Comparison of ENCODE assay signal across 1 cellular context in the genomic region with DNA sequence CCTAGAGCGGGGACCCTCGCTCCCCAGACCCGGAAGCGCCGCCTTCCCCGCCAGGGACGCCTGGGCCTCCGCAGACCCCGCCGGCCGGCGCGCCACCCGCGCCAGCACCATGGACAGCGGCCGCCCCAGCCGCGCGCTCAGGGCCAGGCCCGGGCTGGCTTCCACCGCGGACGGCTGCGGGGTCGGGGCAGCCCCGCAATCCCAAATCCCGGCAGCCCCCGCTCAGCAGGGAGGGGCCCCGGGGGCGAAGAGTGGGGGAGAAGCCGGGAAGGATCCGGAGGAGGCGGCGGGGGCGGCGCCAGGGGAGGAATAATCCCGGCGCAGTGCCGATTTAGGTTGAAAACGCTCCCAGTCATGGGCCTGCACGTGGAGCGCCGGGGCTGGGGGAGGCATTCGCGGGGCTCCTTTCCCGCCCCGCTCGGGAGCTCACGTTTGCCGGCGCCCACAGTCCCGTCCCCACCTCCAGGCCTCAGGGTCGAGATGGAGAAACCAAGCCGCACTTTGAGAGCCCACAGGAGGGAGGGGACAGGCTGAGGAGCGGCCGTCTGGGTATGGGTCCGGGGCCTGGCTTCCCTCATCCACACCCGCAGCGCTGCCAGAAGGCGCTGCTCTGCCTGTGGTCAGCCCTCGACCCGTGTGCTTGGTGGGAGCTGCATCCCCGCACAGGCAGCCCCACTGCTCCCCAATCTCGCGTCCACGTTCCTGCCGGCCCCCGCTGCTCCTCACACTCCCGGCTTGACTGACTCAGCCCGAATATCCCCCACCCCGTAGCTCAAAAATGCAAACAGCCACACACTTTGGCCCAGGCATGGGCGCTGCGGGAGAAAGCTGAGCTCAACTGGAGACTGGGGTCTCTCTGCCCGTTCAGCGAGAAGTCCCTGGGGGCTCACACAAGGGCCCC.
A peak's percentile ranks its signal among the peaks of the same experiment; 100 is the strongest.
TF ChIP-seq lines count a peak whose summit lies in the region.

No MANE protein-coding gene starts in this region.

TF ChIP-seq in HepG2, 621 proteins besides CTCF, POLR2A, EP300 and RAD21 (continued from another document and continues in another):
- TF ChIP-seq, protein P1, sequence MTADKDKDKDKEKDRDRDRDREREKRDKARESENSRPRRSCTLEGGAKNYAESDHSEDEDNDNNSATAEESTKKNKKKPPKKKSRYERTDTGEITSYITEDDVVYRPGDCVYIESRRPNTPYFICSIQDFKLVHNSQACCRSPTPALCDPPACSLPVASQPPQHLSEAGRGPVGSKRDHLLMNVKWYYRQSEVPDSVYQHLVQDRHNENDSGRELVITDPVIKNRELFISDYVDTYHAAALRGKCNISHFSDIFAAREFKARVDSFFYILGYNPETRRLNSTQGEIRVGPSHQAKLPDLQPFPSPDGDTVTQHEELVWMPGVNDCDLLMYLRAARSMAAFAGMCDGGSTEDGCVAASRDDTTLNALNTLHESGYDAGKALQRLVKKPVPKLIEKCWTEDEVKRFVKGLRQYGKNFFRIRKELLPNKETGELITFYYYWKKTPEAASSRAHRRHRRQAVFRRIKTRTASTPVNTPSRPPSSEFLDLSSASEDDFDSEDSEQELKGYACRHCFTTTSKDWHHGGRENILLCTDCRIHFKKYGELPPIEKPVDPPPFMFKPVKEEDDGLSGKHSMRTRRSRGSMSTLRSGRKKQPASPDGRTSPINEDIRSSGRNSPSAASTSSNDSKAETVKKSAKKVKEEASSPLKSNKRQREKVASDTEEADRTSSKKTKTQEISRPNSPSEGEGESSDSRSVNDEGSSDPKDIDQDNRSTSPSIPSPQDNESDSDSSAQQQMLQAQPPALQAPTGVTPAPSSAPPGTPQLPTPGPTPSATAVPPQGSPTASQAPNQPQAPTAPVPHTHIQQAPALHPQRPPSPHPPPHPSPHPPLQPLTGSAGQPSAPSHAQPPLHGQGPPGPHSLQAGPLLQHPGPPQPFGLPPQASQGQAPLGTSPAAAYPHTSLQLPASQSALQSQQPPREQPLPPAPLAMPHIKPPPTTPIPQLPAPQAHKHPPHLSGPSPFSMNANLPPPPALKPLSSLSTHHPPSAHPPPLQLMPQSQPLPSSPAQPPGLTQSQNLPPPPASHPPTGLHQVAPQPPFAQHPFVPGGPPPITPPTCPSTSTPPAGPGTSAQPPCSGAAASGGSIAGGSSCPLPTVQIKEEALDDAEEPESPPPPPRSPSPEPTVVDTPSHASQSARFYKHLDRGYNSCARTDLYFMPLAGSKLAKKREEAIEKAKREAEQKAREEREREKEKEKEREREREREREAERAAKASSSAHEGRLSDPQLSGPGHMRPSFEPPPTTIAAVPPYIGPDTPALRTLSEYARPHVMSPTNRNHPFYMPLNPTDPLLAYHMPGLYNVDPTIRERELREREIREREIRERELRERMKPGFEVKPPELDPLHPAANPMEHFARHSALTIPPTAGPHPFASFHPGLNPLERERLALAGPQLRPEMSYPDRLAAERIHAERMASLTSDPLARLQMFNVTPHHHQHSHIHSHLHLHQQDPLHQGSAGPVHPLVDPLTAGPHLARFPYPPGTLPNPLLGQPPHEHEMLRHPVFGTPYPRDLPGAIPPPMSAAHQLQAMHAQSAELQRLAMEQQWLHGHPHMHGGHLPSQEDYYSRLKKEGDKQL (CRISPR knock-in tag; IDR thresholded peaks at IDR 0.05; ENCODE audit: low read depth): no peak
- TF ChIP-seq KLF12 (CRISPR knock-in tag; IDR thresholded peaks at IDR 0.05; ENCODE audit: borderline replicate concordance) (peak; percentile 82), ZFP82 (CRISPR knock-in tag; IDR thresholded peaks at IDR 0.05; ENCODE audit: borderline replicate concordance) (no peak), SALL1 (CRISPR knock-in tag; IDR thresholded peaks at IDR 0.05) (peak; percentile 87), KMT2B (CRISPR knock-in tag; IDR thresholded peaks at IDR 0.05) (no peak), ZNF256 (CRISPR knock-in tag; conservative IDR thresholded peaks at IDR 0.05) (no peak), SIX1 (CRISPR knock-in tag; IDR thresholded peaks at IDR 0.05; ENCODE audit: borderline replicate concordance) (no peak), ZNF331 (CRISPR knock-in tag; IDR thresholded peaks at IDR 0.05) (peak; percentile 79; the same call in 1 of the 2 replicates), ELF3 (CRISPR knock-in tag; IDR thresholded peaks at IDR 0.05) (peak; percentile 69), ZNF879 (CRISPR knock-in tag; IDR thresholded peaks at IDR 0.05) (no peak), THAP11 (CRISPR knock-in tag; IDR thresholded peaks at IDR 0.05) (peak; percentile 58; the same call in 1 of the 2 replicates), JUND (CRISPR knock-in tag; IDR thresholded peaks at IDR 0.05) (no peak), ZC3H4 (CRISPR knock-in tag; IDR thresholded peaks at IDR 0.05; ENCODE audit: borderline replicate concordance) (no peak), TEAD2 (CRISPR knock-in tag; IDR thresholded peaks at IDR 0.05) (0 out of 2 replicates have a peak, but pooled peaks have one; percentile 62), ZNF24 (IDR thresholded peaks at IDR 0.05) (no peak), NKX3-1 (CRISPR knock-in tag; IDR thresholded peaks at IDR 0.05) (peak; percentile 81), ZBTB3 (CRISPR knock-in tag; IDR thresholded peaks at IDR 0.05; ENCODE audit: borderline replicate concordance, low read depth) (no peak), SRF (IDR thresholded peaks at IDR 0.05; ENCODE audit: low read depth, low read length) (no peak), ZSCAN9 (CRISPR knock-in tag; IDR thresholded peaks at IDR 0.05; ENCODE audit: borderline replicate concordance) (peak; percentile 69; the same call in 1 of the 2 replicates), ZFY (CRISPR knock-in tag; IDR thresholded peaks at IDR 0.05) (peak; percentile 50; the same call in 1 of the 2 replicates), ZZZ3 (CRISPR knock-in tag; IDR thresholded peaks at IDR 0.05; ENCODE audit: borderline replicate concordance) (no peak), ZFP36L2 (CRISPR knock-in tag; IDR thresholded peaks at IDR 0.05) (no peak), GFI1 (CRISPR knock-in tag; IDR thresholded peaks at IDR 0.05; ENCODE audit: borderline replicate concordance) (no peak)
- TF ChIP-seq, protein P2, sequence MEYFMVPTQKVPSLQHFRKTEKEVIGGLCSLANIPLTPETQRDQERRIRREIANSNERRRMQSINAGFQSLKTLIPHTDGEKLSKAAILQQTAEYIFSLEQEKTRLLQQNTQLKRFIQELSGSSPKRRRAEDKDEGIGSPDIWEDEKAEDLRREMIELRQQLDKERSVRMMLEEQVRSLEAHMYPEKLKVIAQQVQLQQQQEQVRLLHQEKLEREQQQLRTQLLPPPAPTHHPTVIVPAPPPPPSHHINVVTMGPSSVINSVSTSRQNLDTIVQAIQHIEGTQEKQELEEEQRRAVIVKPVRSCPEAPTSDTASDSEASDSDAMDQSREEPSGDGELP (IDR thresholded peaks at IDR 0.05; ENCODE audit: borderline replicate concordance, low read depth): no peak
- TF ChIP-seq, protein P3, sequence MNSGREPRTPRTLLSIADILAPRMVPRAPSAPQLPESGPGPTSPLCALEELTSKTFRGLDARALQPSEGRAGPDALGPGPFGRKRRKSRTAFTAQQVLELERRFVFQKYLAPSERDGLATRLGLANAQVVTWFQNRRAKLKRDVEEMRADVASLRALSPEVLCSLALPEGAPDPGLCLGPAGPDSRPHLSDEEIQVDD (CRISPR knock-in tag; IDR thresholded peaks at IDR 0.05; ENCODE audit: borderline replicate concordance): no peak; the same call in 1 of the 2 replicates
- TF ChIP-seq, protein P4, sequence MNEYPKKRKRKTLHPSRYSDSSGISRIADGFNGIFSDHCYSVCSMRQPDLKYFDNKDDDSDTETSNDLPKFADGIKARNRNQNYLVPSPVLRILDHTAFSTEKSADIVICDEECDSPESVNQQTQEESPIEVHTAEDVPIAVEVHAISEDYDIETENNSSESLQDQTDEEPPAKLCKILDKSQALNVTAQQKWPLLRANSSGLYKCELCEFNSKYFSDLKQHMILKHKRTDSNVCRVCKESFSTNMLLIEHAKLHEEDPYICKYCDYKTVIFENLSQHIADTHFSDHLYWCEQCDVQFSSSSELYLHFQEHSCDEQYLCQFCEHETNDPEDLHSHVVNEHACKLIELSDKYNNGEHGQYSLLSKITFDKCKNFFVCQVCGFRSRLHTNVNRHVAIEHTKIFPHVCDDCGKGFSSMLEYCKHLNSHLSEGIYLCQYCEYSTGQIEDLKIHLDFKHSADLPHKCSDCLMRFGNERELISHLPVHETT (CRISPR knock-in tag; conservative IDR thresholded peaks at IDR 0.05): peak; percentile 50; the same call in 1 of the 2 replicates
- TF ChIP-seq, protein P5, sequence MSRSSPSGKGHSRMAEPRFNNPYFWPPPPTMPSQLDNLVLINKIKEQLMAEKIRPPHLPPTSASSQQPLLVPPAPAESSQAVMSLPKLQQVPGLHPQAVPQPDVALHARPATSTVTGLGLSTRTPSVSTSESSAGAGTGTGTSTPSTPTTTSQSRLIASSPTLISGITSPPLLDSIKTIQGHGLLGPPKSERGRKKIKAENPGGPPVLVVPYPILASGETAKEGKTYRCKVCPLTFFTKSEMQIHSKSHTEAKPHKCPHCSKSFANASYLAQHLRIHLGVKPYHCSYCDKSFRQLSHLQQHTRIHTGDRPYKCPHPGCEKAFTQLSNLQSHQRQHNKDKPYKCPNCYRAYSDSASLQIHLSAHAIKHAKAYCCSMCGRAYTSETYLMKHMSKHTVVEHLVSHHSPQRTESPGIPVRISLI (CRISPR knock-in tag; IDR thresholded peaks at IDR 0.05; ENCODE audit: borderline replicate concordance): no peak
- TF ChIP-seq, protein P6, sequence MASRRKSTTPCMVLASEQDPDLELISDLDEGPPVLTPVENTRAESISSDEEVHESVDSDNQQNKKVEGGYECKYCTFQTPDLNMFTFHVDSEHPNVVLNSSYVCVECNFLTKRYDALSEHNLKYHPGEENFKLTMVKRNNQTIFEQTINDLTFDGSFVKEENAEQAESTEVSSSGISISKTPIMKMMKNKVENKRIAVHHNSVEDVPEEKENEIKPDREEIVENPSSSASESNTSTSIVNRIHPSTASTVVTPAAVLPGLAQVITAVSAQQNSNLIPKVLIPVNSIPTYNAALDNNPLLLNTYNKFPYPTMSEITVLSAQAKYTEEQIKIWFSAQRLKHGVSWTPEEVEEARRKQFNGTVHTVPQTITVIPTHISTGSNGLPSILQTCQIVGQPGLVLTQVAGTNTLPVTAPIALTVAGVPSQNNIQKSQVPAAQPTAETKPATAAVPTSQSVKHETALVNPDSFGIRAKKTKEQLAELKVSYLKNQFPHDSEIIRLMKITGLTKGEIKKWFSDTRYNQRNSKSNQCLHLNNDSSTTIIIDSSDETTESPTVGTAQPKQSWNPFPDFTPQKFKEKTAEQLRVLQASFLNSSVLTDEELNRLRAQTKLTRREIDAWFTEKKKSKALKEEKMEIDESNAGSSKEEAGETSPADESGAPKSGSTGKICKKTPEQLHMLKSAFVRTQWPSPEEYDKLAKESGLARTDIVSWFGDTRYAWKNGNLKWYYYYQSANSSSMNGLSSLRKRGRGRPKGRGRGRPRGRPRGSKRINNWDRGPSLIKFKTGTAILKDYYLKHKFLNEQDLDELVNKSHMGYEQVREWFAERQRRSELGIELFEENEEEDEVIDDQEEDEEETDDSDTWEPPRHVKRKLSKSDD (CRISPR knock-in tag; IDR thresholded peaks at IDR 0.05; ENCODE audit: low read depth): 0 out of 2 replicates have a peak, but pooled peaks have one; percentile 39
- TF ChIP-seq, protein P7, sequence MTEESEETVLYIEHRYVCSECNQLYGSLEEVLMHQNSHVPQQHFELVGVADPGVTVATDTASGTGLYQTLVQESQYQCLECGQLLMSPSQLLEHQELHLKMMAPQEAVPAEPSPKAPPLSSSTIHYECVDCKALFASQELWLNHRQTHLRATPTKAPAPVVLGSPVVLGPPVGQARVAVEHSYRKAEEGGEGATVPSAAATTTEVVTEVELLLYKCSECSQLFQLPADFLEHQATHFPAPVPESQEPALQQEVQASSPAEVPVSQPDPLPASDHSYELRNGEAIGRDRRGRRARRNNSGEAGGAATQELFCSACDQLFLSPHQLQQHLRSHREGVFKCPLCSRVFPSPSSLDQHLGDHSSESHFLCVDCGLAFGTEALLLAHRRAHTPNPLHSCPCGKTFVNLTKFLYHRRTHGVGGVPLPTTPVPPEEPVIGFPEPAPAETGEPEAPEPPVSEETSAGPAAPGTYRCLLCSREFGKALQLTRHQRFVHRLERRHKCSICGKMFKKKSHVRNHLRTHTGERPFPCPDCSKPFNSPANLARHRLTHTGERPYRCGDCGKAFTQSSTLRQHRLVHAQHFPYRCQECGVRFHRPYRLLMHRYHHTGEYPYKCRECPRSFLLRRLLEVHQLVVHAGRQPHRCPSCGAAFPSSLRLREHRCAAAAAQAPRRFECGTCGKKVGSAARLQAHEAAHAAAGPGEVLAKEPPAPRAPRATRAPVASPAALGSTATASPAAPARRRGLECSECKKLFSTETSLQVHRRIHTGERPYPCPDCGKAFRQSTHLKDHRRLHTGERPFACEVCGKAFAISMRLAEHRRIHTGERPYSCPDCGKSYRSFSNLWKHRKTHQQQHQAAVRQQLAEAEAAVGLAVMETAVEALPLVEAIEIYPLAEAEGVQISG (CRISPR knock-in tag; IDR thresholded peaks at IDR 0.05): peak; percentile 74
- TF ChIP-seq, protein P8, sequence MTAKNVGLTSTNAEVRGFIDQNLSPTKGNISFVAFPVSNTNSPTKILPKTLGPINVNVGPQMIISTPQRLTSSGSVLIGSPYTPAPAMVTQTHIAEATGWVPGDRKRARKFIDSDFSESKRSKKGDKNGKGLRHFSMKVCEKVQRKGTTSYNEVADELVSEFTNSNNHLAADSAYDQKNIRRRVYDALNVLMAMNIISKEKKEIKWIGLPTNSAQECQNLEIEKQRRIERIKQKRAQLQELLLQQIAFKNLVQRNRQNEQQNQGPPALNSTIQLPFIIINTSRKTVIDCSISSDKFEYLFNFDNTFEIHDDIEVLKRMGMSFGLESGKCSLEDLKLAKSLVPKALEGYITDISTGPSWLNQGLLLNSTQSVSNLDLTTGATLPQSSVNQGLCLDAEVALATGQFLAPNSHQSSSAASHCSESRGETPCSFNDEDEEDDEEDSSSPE (CRISPR knock-in tag; IDR thresholded peaks at IDR 0.05): no peak
- TF ChIP-seq, protein P9, sequence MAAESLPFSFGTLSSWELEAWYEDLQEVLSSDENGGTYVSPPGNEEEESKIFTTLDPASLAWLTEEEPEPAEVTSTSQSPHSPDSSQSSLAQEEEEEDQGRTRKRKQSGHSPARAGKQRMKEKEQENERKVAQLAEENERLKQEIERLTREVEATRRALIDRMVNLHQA (CRISPR knock-in tag; IDR thresholded peaks at IDR 0.05): no peak
- TF ChIP-seq, protein P10, sequence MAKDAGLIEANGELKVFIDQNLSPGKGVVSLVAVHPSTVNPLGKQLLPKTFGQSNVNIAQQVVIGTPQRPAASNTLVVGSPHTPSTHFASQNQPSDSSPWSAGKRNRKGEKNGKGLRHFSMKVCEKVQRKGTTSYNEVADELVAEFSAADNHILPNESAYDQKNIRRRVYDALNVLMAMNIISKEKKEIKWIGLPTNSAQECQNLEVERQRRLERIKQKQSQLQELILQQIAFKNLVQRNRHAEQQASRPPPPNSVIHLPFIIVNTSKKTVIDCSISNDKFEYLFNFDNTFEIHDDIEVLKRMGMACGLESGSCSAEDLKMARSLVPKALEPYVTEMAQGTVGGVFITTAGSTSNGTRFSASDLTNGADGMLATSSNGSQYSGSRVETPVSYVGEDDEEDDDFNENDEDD (CRISPR knock-in tag; IDR thresholded peaks at IDR 0.05; ENCODE audit: borderline replicate concordance): peak; percentile 24; the same call in 1 of the 2 replicates
- TF ChIP-seq, protein P11, sequence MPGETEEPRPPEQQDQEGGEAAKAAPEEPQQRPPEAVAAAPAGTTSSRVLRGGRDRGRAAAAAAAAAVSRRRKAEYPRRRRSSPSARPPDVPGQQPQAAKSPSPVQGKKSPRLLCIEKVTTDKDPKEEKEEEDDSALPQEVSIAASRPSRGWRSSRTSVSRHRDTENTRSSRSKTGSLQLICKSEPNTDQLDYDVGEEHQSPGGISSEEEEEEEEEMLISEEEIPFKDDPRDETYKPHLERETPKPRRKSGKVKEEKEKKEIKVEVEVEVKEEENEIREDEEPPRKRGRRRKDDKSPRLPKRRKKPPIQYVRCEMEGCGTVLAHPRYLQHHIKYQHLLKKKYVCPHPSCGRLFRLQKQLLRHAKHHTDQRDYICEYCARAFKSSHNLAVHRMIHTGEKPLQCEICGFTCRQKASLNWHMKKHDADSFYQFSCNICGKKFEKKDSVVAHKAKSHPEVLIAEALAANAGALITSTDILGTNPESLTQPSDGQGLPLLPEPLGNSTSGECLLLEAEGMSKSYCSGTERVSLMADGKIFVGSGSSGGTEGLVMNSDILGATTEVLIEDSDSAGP (CRISPR knock-in tag; IDR thresholded peaks at IDR 0.05; ENCODE audit: borderline replicate concordance): no peak
